In the genomic region with DNA sequence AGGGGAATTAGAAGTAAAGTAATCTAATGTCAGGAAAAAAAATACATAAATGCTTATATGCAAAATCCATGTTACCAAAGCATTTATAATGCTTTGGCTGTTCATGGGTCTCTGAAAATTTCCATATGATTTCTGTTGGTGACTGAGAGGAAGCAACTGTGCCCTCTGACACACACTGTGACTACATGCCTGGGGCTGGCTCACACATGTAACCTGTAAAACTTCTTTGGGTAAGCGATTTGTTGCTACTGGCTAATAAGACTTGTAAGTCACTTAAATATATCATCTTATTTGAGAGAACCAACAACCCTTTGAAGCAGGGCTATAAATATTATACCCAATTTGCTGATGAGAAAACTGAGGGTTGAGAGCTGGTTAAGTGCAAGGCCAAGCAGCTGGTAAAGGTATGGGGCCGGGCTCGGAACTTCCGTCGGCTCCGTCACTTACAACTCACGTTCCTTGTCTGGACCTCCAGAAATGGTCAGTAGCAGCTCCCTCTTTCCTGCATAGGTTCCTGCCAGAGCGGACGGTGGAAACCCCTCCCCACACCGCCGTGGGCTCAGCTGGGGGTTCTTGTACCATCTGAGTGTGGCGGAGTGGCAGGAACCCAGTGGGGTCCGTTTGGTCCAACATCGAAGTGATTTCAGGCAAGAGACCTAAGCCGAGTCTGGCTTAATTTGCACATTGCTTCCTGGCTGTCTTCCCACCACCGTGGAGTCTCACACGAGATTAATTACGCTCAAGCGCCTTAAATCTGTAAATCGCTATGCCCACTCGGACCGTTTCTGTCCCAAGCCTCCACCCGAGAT, we compare ENCODE assay signal across 8 cellular contexts. TPM values are rescaled to one million over a fixed set of nuclear protein-coding genes. Genes with fewer than 3 reads are reported as not detected.
A peak's percentile ranks its signal among the peaks of the same experiment; 100 is the strongest.
DNase-seq lines count a peak whose midpoint lies in the region; ATAC-seq and TF ChIP-seq lines count a peak whose summit lies in the region.

No MANE protein-coding gene starts in this region.

- 0 out of 2 replicates have a peak, but pooled peaks cover 4% of the 10 kb centered on the region for H3K4me1 ChIP-seq in Caco-2

- H3K27me3 Mint-ChIP-seq in Caco-2 (ENCODE audit: insufficient read depth, unreplicated experiment), result no peaks in the 10 kb centered on the region
- peaks cover 0 to 2% (median 1%) of the 10 kb centered on the region in 3 donors for H3K27me3 Mint-ChIP-seq in immature natural killer cell (ENCODE audit: low read depth in 3 of 3)
- no peaks in the 10 kb centered on the region for H3K27me3 Mint-ChIP-seq in stimulated activated naive B cell treated with anti-CD40 and anti-IgM and Interleukin-4, amounts not matched to agents 10 μg/mL and 1 μg/mL and 100 μg/mL, for 72 hours

- POLR2A ChIA-PET in Caco-2 (lab: Charles Lee), result interaction anchor here (0.5 kb wide), 1 partner anchor 34 kb away, joined by 5 read pairs; no protein-coding TSS in a partner anchor

- H3K27ac Mint-ChIP-seq in Caco-2 (ENCODE audit: unreplicated experiment) (peak overlapping the region; percentile 95), immature natural killer cell (peak overlapping the region; percentile 59 to 93 (median 83))
- peak overlapping the region; percentile 94 to 99 for H3K27ac Mint-ChIP-seq in activated naive CD4-positive, alpha-beta T cell treated with anti-CD3 and anti-CD28 coated beads, Interleukin-2, amount 50 U/mL, for 72 hours
- H3K27ac Mint-ChIP-seq in stimulated activated naive B cell treated with anti-CD40 and anti-IgM and Interleukin-4, amounts not matched to agents 10 μg/mL and 1 μg/mL and 100 μg/mL, for 72 hours, result peak overlapping the region; percentile 99

- DNase-seq in Caco-2 (peak; percentile 26 to 39), immature natural killer cell (no peak), NCI-H510A treated with DMSO at 0.1 percent for 48 hours (lab: John Stamatoyannopoulos, UW) (no peak), EL (no peak)
- peak in 1 of 2 donors; percentile 12 for DNase-seq in activated naive CD4-positive, alpha-beta T cell treated with anti-CD3 and anti-CD28 coated beads, Interleukin-2, amount 50 U/mL, for 72 hours (ENCODE audit: low spot score in 2 of 2)
- no peak for DNase-seq in stimulated activated naive B cell treated with anti-CD40 and anti-IgM and Interleukin-4, amounts not matched to agents 10 μg/mL and 1 μg/mL and 100 μg/mL, for 72 hours
- no peak for DNase-seq in activated CD4-positive, CD25-positive, alpha-beta regulatory T cell treated with anti-CD3 and anti-CD28 coated beads, Interleukin-2, amount 50 U/mL, for 72 hours

- no peaks in the 10 kb centered on the region for H3K9me3 ChIP-seq in Caco-2

- peak overlapping the region; percentile 58 for H3K4me3 ChIP-seq in Caco-2 (ENCODE audit: low read depth, low read length)

- H3K36me3 Mint-ChIP-seq in Caco-2 (ENCODE audit: insufficient read depth, unreplicated experiment) (peaks cover 49% of the 10 kb centered on the region), immature natural killer cell (peaks cover 0 to 14% (median 8%) of the 10 kb centered on the region in 3 donors)
- peaks cover 23 to 30% of the 10 kb centered on the region in 2 donors for H3K36me3 Mint-ChIP-seq in activated naive CD4-positive, alpha-beta T cell treated with anti-CD3 and anti-CD28 coated beads, Interleukin-2, amount 50 U/mL, for 72 hours
- peaks cover 16 to 21% of the 10 kb centered on the region in 2 donors for H3K36me3 Mint-ChIP-seq in stimulated activated naive B cell treated with anti-CD40 and anti-IgM and Interleukin-4, amounts not matched to agents 10 μg/mL and 1 μg/mL and 100 μg/mL, for 72 hours

- TF ChIP-seq CTCF in Caco-2 (IDR thresholded peaks at IDR 0.05; ENCODE audit: insufficient read depth in 1 of 2, low read depth in 1 of 2, low read length in 1 of 2, severe bottlenecking in 1 of 2, unreplicated experiment in 1 of 2), result no peak

- BruUV-seq in Caco-2 (replicated peaks; lab: Mats Ljungman, UMichigan), result TSS peak; percentile 68

- H3K36me3 ChIP-seq in Caco-2 (ENCODE audit: control insufficient read depth, insufficient read depth, low read length), result no peaks in the 10 kb centered on the region

- intact Hi-C loops in Caco-2 (cut with micrococcal nuclease; ENCODE audit: unreplicated experiment), result no loop called here

- H3K27me3 ChIP-seq in Caco-2 (replicated peaks; ENCODE audit: control insufficient read depth, insufficient read depth, low read length), result no peaks in the 10 kb centered on the region

- H3K9me3 Mint-ChIP-seq in Caco-2 (ENCODE audit: unreplicated experiment) (no peaks in the 10 kb centered on the region), immature natural killer cell (no peaks in the 10 kb centered on the region)
- H3K9me3 Mint-ChIP-seq in activated naive CD4-positive, alpha-beta T cell treated with anti-CD3 and anti-CD28 coated beads, Interleukin-2, amount 50 U/mL, for 72 hours, result no peaks in the 10 kb centered on the region
- peaks cover 0 to 2% of the 10 kb centered on the region in 2 donors for H3K9me3 Mint-ChIP-seq in stimulated activated naive B cell treated with anti-CD40 and anti-IgM and Interleukin-4, amounts not matched to agents 10 μg/mL and 1 μg/mL and 100 μg/mL, for 72 hours

- H3K4me3 Mint-ChIP-seq in Caco-2 (ENCODE audit: unreplicated experiment) (peak overlapping the region; percentile 94), immature natural killer cell (peak overlapping the region; percentile 90 to 96 (median 93))
- H3K4me3 Mint-ChIP-seq in stimulated activated naive B cell treated with anti-CD40 and anti-IgM and Interleukin-4, amounts not matched to agents 10 μg/mL and 1 μg/mL and 100 μg/mL, for 72 hours, result peak overlapping the region; percentile 97 to 100

- H3K4me1 Mint-ChIP-seq in Caco-2 (ENCODE audit: low read depth, unreplicated experiment), result peaks cover 14% of the 10 kb centered on the region
- H3K4me1 Mint-ChIP-seq in immature natural killer cell, result peaks cover 42 to 52% of the 10 kb centered on the region in 2 donors
- peaks cover 17 to 49% of the 10 kb centered on the region in 2 donors for H3K4me1 Mint-ChIP-seq in stimulated activated naive B cell treated with anti-CD40 and anti-IgM and Interleukin-4, amounts not matched to agents 10 μg/mL and 1 μg/mL and 100 μg/mL, for 72 hours

- peak; percentile 2 for ATAC-seq in HG02973 (IDR thresholded peaks at IDR 0.05; ENCODE audit: unreplicated experiment)
- ATAC-seq in activated naive CD4-positive, alpha-beta T cell treated with anti-CD3 and anti-CD28 coated beads, Interleukin-2, amount 50 U/mL, for 72 hours, result no peak
- peak; percentile 1 for ATAC-seq in stimulated activated naive B cell treated with anti-CD40 and anti-IgM and Interleukin-4, amounts not matched to agents 10 μg/mL and 1 μg/mL and 100 μg/mL, for 72 hours (replicated peaks)

- CTCF ChIA-PET in Caco-2 (lab: Charles Lee), result no interaction called here

RNA-seq across cellular contexts. Expression of a gene that starts 0.7 kb away (rescaled TPM):
- 80.2 and 80.4 TPM in 2 replicates for total RNA-seq in Caco-2 (2022)
- 10 to 100 TPM; 34.4 to 41.0 TPM for total RNA-seq in activated naive CD4-positive, alpha-beta T cell treated with anti-CD3 and anti-CD28 coated beads, Interleukin-2, amount 50 U/mL, for 72 hours
- 10 to 100 TPM; 24.9 to 37.6 (median 28.6) TPM for polyA plus RNA-seq in immature natural killer cell

RNA-seq across cellular contexts. Expression of a gene that starts 3.1 kb away (rescaled TPM):
- total RNA-seq in Caco-2 (2022), result 19.9 and 22.2 TPM in 2 replicates
- total RNA-seq in activated naive CD4-positive, alpha-beta T cell treated with anti-CD3 and anti-CD28 coated beads, Interleukin-2, amount 50 U/mL, for 72 hours, result 10 to 100 TPM; 22.3 to 22.7 TPM
- polyA plus RNA-seq in immature natural killer cell, result 1 to 10 TPM; 2.0 to 7.5 (median 4.1) TPM

RNA-seq across cellular contexts. Expression of a gene that starts 21.8 kb away (rescaled TPM):
- 0.79 TPM in 1 of 2 replicates, not detected in the other for total RNA-seq in Caco-2 (2022)
- total RNA-seq in activated naive CD4-positive, alpha-beta T cell treated with anti-CD3 and anti-CD28 coated beads, Interleukin-2, amount 50 U/mL, for 72 hours, result under 1 TPM in 1 of 2 donors, not detected in 1; 0.32 TPM
- polyA plus RNA-seq in immature natural killer cell, result not detected

RNA-seq across cellular contexts. Expression of a gene that starts 41.4 kb away (rescaled TPM):
- 20.1 and 23.1 TPM in 2 replicates for total RNA-seq in Caco-2 (2022)
- total RNA-seq in activated naive CD4-positive, alpha-beta T cell treated with anti-CD3 and anti-CD28 coated beads, Interleukin-2, amount 50 U/mL, for 72 hours, result 10 to 100 TPM in 1 of 2 donors, 1 to 10 TPM in 1; 8.6 to 16.7 TPM
- 10 to 100 TPM in 1 of 3 donors, 1 to 10 TPM in 2; 7.8 to 12.1 (median 8.1) TPM for polyA plus RNA-seq in immature natural killer cell

Comparison
In these comparisons a context has a peak if more than half of its experiments do, and no peak if none do; other contexts are left out.
1. DNase-seq: peak in Caco-2 (2 of 2); none in immature natural killer cell (0 of 3), stimulated activated naive B cell treated with anti-CD40 and anti-IgM and Interleukin-4, amounts not matched to agents 10 μg/mL and 1 μg/mL and 100 μg/mL, for 72 hours (single experiment), NCI-H510A treated with DMSO at 0.1 percent for 48 hours (single experiment), EL (single experiment) and activated CD4-positive, CD25-positive, alpha-beta regulatory T cell treated with anti-CD3 and anti-CD28 coated beads, Interleukin-2, amount 50 U/mL, for 72 hours (single experiment).
2. ATAC-seq: peak in HG02973 (single experiment) and stimulated activated naive B cell treated with anti-CD40 and anti-IgM and Interleukin-4, amounts not matched to agents 10 μg/mL and 1 μg/mL and 100 μg/mL, for 72 hours (2 of 2); none in activated naive CD4-positive, alpha-beta T cell treated with anti-CD3 and anti-CD28 coated beads, Interleukin-2, amount 50 U/mL, for 72 hours (0 of 2).
3. Peak in every context shown above with its lines, with median percentiles within 50 percentile points of each other: H3K27ac Mint-ChIP-seq and H3K4me3 Mint-ChIP-seq.